In genomic region chr10:2791774-2792443, GRCh38 we compare ENCODE assay signal across 1 cellular context.
TF ChIP-seq lines count a peak whose summit lies in the region.

No MANE protein-coding gene starts in this region.

TF ChIP-seq in GM12878, 131 proteins besides CTCF, POLR2A, EP300 and RAD21 (continued from another document):
- TF ChIP-seq ZBTB11 (CRISPR knock-in tag; IDR thresholded peaks at IDR 0.05): no peak
- TF ChIP-seq PKNOX1 (IDR thresholded peaks at IDR 0.05): no peak
- TF ChIP-seq MTA3 (IDR thresholded peaks at IDR 0.05; ENCODE audit: borderline replicate concordance, low read length): no peak
- TF ChIP-seq MYB (IDR thresholded peaks at IDR 0.05; ENCODE audit: borderline replicate concordance, low read depth, low read length): no peak
- TF ChIP-seq KDM1A (IDR thresholded peaks at IDR 0.05; ENCODE audit: borderline replicate concordance): no peak
- TF ChIP-seq TCF3 (IDR thresholded peaks at IDR 0.05; ENCODE audit: borderline replicate concordance, insufficient read depth, low read depth, low read length): no peak
- TF ChIP-seq PML (IDR thresholded peaks at IDR 0.05; ENCODE audit: low read length): no peak
- no peak for TF ChIP-seq ZSCAN29 (IDR thresholded peaks at IDR 0.05)
- TF ChIP-seq ZNF622 (IDR thresholded peaks at IDR 0.05): no peak
- TF ChIP-seq SRF (IDR thresholded peaks at IDR 0.05; ENCODE audit: low read depth in 2 of 2, low read length in 2 of 2): no peak
- TF ChIP-seq SMAD5 (IDR thresholded peaks at IDR 0.05; ENCODE audit: low read depth): no peak
- no peak for TF ChIP-seq PRDM15 (CRISPR knock-in tag; IDR thresholded peaks at IDR 0.05)
- no peak for TF ChIP-seq REST (IDR thresholded peaks at IDR 0.05; ENCODE audit: low read depth, low read length)
- TF ChIP-seq ATF2 (IDR thresholded peaks at IDR 0.05; ENCODE audit: low read length): no peak
- no peak for TF ChIP-seq ZBTB33 (IDR thresholded peaks at IDR 0.05)
- TF ChIP-seq GABPA (IDR thresholded peaks at IDR 0.05; ENCODE audit: low read depth): no peak
- no peak for TF ChIP-seq SMAD1 (IDR thresholded peaks at IDR 0.05; ENCODE audit: low read depth, partially characterized antibody)
- TF ChIP-seq CEBPB (IDR thresholded peaks at IDR 0.05; ENCODE audit: borderline replicate concordance in 1 of 2, low read depth in 2 of 2, low read length in 2 of 2): no peak
- peak; percentile 34; the same call in 1 of the 2 replicates for TF ChIP-seq NR2F1 (conservative IDR thresholded peaks at IDR 0.05)
- TF ChIP-seq WRNIP1 (IDR thresholded peaks at IDR 0.05; ENCODE audit: borderline replicate concordance, low read depth, low read length): no peak
- TF ChIP-seq EZH2 (IDR thresholded peaks at IDR 0.05; ENCODE audit: borderline replicate concordance, control insufficient read depth, low read depth, low read length): no peak
- no peak for TF ChIP-seq YY1 (IDR thresholded peaks at IDR 0.05; ENCODE audit: low read depth, low read length)
- TF ChIP-seq ELK1 (IDR thresholded peaks at IDR 0.05; ENCODE audit: low read depth, low read length): no peak
- no peak for TF ChIP-seq TCF12 (IDR thresholded peaks at IDR 0.05; ENCODE audit: low read depth, low read length)
- peak; percentile 89 for TF ChIP-seq IKZF1 (conservative IDR thresholded peaks at IDR 0.05)
- no peak for TF ChIP-seq HSF1 (IDR thresholded peaks at IDR 0.05; ENCODE audit: low read depth, low read length)
- no peak for TF ChIP-seq ZBTB4 (CRISPR knock-in tag; IDR thresholded peaks at IDR 0.05)
- TF ChIP-seq NR2C2 (IDR thresholded peaks at IDR 0.05; ENCODE audit: borderline replicate concordance, control insufficient read depth, insufficient read length, low read depth): no peak
- no peak for TF ChIP-seq STAT1 (conservative IDR thresholded peaks at IDR 0.05)
- no peak for TF ChIP-seq FOXK2 (IDR thresholded peaks at IDR 0.05)
- TF ChIP-seq ESRRA (IDR thresholded peaks at IDR 0.05; ENCODE audit: low read length): no peak
- TF ChIP-seq ZBED1 (IDR thresholded peaks at IDR 0.05; ENCODE audit: borderline replicate concordance): no peak
